17 cellular contexts compared by ENCODE assay signal in the genomic region with DNA sequence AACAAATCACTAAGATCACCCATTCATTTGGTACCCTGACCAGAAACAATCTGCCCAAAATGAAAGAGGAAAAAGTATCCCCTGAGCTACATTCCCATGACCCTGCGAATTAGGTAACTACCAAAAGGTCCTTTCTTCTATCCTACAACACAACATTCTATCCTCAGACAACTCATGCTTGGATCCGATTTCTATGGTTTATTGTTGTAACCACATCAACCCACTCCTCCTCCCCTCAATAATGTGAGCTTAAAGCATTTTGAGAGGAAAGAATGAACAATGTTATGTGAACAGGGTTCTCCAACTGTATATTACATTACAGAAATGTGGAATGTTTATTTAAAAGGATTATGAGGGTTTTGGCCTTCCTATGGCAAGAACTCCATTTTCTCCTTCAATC. TPM values are rescaled to one million over a fixed set of nuclear protein-coding genes. Genes with fewer than 3 reads are reported as not detected.
DNase-seq lines count a peak whose midpoint lies in the region; ATAC-seq and TF ChIP-seq lines count a peak whose summit lies in the region.
"Had no signal": no experiment of that assay in that cellular context is flagged by ENCODE, and none has a peak within 500 bp of the region (broad histone marks: within the 10 kb centered on the region; RNA-seq: fewer than 3 reads in every experiment).

No MANE protein-coding gene starts in this region.

- H3K27me3 ChIP-seq in SJCRH30: no peaks in the 10 kb centered on the region

- no peak for TF ChIP-seq CTCF in astrocyte of the spinal cord (IDR thresholded peaks at IDR 0.05; ENCODE audit: low read depth, low read length)

- no peak for ATAC-seq in GM19023 (IDR thresholded peaks at IDR 0.05; ENCODE audit: unreplicated experiment)
- ATAC-seq: GM12878, PC-3 had no signal

- H3K9me3 ChIP-seq in SJCRH30 (replicated peaks): no peaks in the 10 kb centered on the region
- H3K9me3 ChIP-seq: BLaER1 treated with 17β-estradiol and CSF1 and Interleukin-3, amounts not matched to agents 10 nM and 100 nM; HAP-1 had no signal

- peaks cover 6% of the 10 kb centered on the region; the same call in 1 of the 2 replicates for H3K36me3 ChIP-seq in SJCRH30

- H3K4me3 ChIP-seq in SJCRH30 (no peak overlapping the region), astrocyte of the spinal cord (ENCODE audit: low read depth, low read length) (no peak overlapping the region)
- H3K4me3 ChIP-seq: BLaER1 treated with 17β-estradiol and CSF1 and Interleukin-3, amounts not matched to agents 10 nM and 100 nM; GM12878; HAP-1 had no signal

- H3K27ac ChIP-seq in SJCRH30: no peak overlapping the region
- H3K27ac ChIP-seq: BLaER1 treated with 17β-estradiol and CSF1 and Interleukin-3, amounts not matched to agents 10 nM and 100 nM had no signal

- H3K4me1 ChIP-seq in SJCRH30: peaks cover 15% of the 10 kb centered on the region

- DNase-seq in SJCRH30: peak; percentile 45 to 81
- DNase-seq in astrocyte of the spinal cord (ENCODE audit: low read depth, low spot score): peak; percentile 47
- DNase-seq in iris pigment epithelial cell (ENCODE audit: low read depth): peak; percentile 83
- DNase-seq in superior temporal gyrus (ENCODE audit: extremely low spot score): peak; percentile 63
- DNase-seq in 8988T: no peak
- no peak for DNase-seq in ureter (ENCODE audit: low spot score)
- DNase-seq: COR-L47; MV-4-11; NCI-H1417 treated with DMSO at 0.1 percent for 48 hours; NCI-H345; NCI-H526 treated with DMSO at 0.1 percent for 48 hours; NK-92 treated with Interleukin-12 subunit alpha and Interleukin-12 subunit beta, amount 100 ng/mL, for 24 hours; PC-3 had no signal

- in situ Hi-C loops in astrocyte of the spinal cord (cut with HindIII; ENCODE audit: low sequenced_read_pairs): no loop called here

RNA-seq across cellular contexts. Expression of gene SLC35D2, which starts 4.0 kb away (rescaled TPM):
- 0.20 TPM in 2 replicates for total RNA-seq in SJCRH30 (2014; rRNA removed; shearing (Covaris generic))
- total RNA-seq in ureter: 26.0 TPM

RNA-seq across cellular contexts. Expression of gene ZNF367, which starts 38.7 kb away (rescaled TPM):
- 31.4 and 35.5 TPM in 2 replicates for total RNA-seq in SJCRH30 (2014; rRNA removed; shearing (Covaris generic))
- 1.8 TPM for total RNA-seq in ureter

Comparison
In these comparisons a context has a peak if more than half of its experiments do, and no peak if none do; other contexts are left out.
1. DNase-seq: peak in SJCRH30 (2 of 2), astrocyte of the spinal cord (single experiment), iris pigment epithelial cell (single experiment) and superior temporal gyrus (single experiment); none in 8988T (single experiment) and ureter (single experiment).
2. RNA of gene SLC35D2, which starts 4.0 kb away (total RNA-seq): 26.0 TPM in ureter (single experiment); 0.20 TPM in SJCRH30; every median in the first group is over 10 times any median in the second.
3. RNA of gene ZNF367, which starts 38.7 kb away (total RNA-seq): 31.4 to 35.5 TPM in SJCRH30; 1.8 TPM in ureter (single experiment); every median in the first group is over 10 times any median in the second.